8 cellular contexts compared by ENCODE assay signal in genomic region chr10:26215923-26216576, GRCh38. TPM values are rescaled to one million over a fixed set of nuclear protein-coding genes. Genes with fewer than 3 reads are reported as not detected.
A peak's percentile ranks its signal among the peaks of the same experiment; 100 is the strongest.
DNase-seq lines count a peak whose midpoint lies in the region; ATAC-seq and TF ChIP-seq lines count a peak whose summit lies in the region.

No MANE protein-coding gene starts in this region.

- DNase-seq in AG10803 (ENCODE audit: low read depth) (peak; percentile 6), lower lobe of right lung (peak; percentile 45), tibial artery (no peak), dedifferentiated amniotic fluid mesenchymal stem cell (ENCODE audit: extremely low spot score) (no peak), SHP77 treated with DMSO at 0.1 percent for 48 hours (lab: John Stamatoyannopoulos, UW) (no peak), GM19240 (ENCODE audit: insufficient read length, low spot score) (no peak)

- no peak overlapping the region for H3K27ac ChIP-seq in lower lobe of right lung
- H3K27ac ChIP-seq in tibial artery, result no peak overlapping the region

- H3K27me3 Mint-ChIP-seq in activated naive CD4-positive, alpha-beta T cell treated with anti-CD3 and anti-CD28 coated beads, Interleukin-2, amount 50 U/mL, for 24 hours, result peaks cover 60% of the 10 kb centered on the region

- TF ChIP-seq CTCF in AG10803 (conservative IDR thresholded peaks at IDR 0.05; ENCODE audit: low read length) (no peak), lower lobe of right lung (IDR thresholded peaks at IDR 0.05) (no peak), tibial artery (IDR thresholded peaks at IDR 0.05) (no peak)

- ATAC-seq in HG03354 (IDR thresholded peaks at IDR 0.05; ENCODE audit: poor library complexity, severe bottlenecking, unreplicated experiment) (peak; percentile 41), lower lobe of right lung (peak; percentile 68 to 72)

- H3K4me1 ChIP-seq in lower lobe of right lung (peaks cover 24% of the 10 kb centered on the region), tibial artery (peaks cover 0 to 40% (median 34%) of the 10 kb centered on the region in 4 donors)

- peaks cover 28% of the 10 kb centered on the region for H3K4me1 Mint-ChIP-seq in activated naive CD4-positive, alpha-beta T cell treated with anti-CD3 and anti-CD28 coated beads, Interleukin-2, amount 50 U/mL, for 24 hours

- H3K27me3 ChIP-seq in lower lobe of right lung (ENCODE audit: low read depth) (peaks cover 97% of the 10 kb centered on the region), tibial artery (peaks cover 0 to 94% of the 10 kb centered on the region in 2 donors)

- H3K36me3 ChIP-seq in lower lobe of right lung (no peaks in the 10 kb centered on the region), tibial artery (no peaks in the 10 kb centered on the region)

- H3K9me3 ChIP-seq in lower lobe of right lung (no peaks in the 10 kb centered on the region), tibial artery (no peaks in the 10 kb centered on the region)

- no peaks in the 10 kb centered on the region for H3K36me3 Mint-ChIP-seq in activated naive CD4-positive, alpha-beta T cell treated with anti-CD3 and anti-CD28 coated beads, Interleukin-2, amount 50 U/mL, for 24 hours

- peak overlapping the region; percentile 76 for H3K4me3 Mint-ChIP-seq in activated naive CD4-positive, alpha-beta T cell treated with anti-CD3 and anti-CD28 coated beads, Interleukin-2, amount 50 U/mL, for 24 hours

- H3K27ac Mint-ChIP-seq in activated naive CD4-positive, alpha-beta T cell treated with anti-CD3 and anti-CD28 coated beads, Interleukin-2, amount 50 U/mL, for 24 hours, result no peak overlapping the region

- H3K9me3 Mint-ChIP-seq in activated naive CD4-positive, alpha-beta T cell treated with anti-CD3 and anti-CD28 coated beads, Interleukin-2, amount 50 U/mL, for 24 hours, result no peaks in the 10 kb centered on the region

- no peak overlapping the region for H3K4me3 ChIP-seq in AG10803 (ENCODE audit: low read length)
- H3K4me3 ChIP-seq in lower lobe of right lung, result no peak overlapping the region
- H3K4me3 ChIP-seq in tibial artery, result peak overlapping the region; percentile 17 to 36

- intact Hi-C loops in lower lobe of right lung (cut with DNase I), result no loop called here
- intact Hi-C loops in tibial artery (cut with DNase I; ENCODE audit: low total_unique reads), result no loop called here

RNA-seq across cellular contexts. Expression of gene GAD2, which starts 0.5 kb away (rescaled TPM):
- not detected for total RNA-seq in lower lobe of right lung

Comparison
In these comparisons a context has a peak if more than half of its experiments do, and no peak if none do; other contexts are left out.
1. DNase-seq: peak in AG10803 (single experiment) and lower lobe of right lung (single experiment); none in tibial artery (0 of 2), dedifferentiated amniotic fluid mesenchymal stem cell (single experiment), SHP77 treated with DMSO at 0.1 percent for 48 hours (single experiment) and GM19240 (single experiment).
2. H3K4me3 ChIP-seq: peak in tibial artery (2 of 2); none in AG10803 (single experiment) and lower lobe of right lung (single experiment).